19 cellular contexts compared by ENCODE assay signal in the genomic region with DNA sequence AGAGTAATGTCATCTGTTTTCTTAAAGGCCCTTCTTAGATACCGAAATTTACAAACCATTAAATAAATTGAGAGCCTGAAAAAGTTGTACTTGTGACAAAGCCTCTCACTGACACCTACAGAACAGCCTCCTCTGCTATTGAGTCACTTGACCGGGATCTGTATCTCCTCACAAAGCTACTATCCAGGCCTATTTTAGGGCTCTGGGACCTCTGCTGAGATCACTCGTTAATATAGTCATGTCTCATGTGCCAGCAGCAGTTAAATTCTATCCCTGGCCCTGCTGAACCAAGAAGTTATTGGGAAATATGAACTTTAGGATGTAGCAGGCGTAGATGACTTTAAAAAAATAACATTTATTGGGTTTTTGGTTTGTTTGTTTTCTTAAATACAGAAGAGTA.
"Had no signal": no experiment of that assay in that cellular context is flagged by ENCODE, and none has a peak within 500 bp of the region (broad histone marks: within the 10 kb centered on the region; RNA-seq: fewer than 3 reads in every experiment).

No MANE protein-coding gene starts in this region.

- H3K4me3 ChIP-seq: lung, pancreas, SJSA1, smooth muscle cell, suprapubic skin, upper lobe of left lung had no signal

- H3K9me3 ChIP-seq: pancreas, SJSA1, suprapubic skin, upper lobe of left lung had no signal

- DNase-seq: activated CD4-positive, alpha-beta T cell treated with anti-CD3 and anti-CD28 coated beads, Interleukin-2, amount 50 U/mL, for 1 hour; activated naive CD4-positive, alpha-beta T cell treated with anti-CD3 and anti-CD28 coated beads, Interleukin-2, amount 10 ng/mL, durations not matched to agents 7 days and 5 days; effector CD8-positive, alpha-beta T cell; naive B cell; pancreas; retina; stimulated activated CD4-positive, alpha-beta T cell treated with anti-CD3 and anti-CD28 coated beads, Interleukin-4, amount 100 ng/mL, for 4 hours; stimulated activated CD8-positive, alpha-beta memory T cell treated with anti-CD3 and anti-CD28 coated beads, Interleukin-4, amount 100 ng/mL, for 48 hours; stimulated activated naive CD8-positive, alpha-beta T cell treated with anti-CD3 and anti-CD28 coated beads, Interleukin-15, Interleukin-2, amounts not matched to agents 100 U/mL and 50 U/mL, for 24 hours; upper lobe of left lung had no signal

- H3K4me1 Mint-ChIP-seq: activated naive CD4-positive, alpha-beta T cell treated with anti-CD3 and anti-CD28 coated beads, Interleukin-2, amount 10 ng/mL, durations not matched to agents 7 days and 5 days; brain; mesothelial cell of epicardium had no signal

- H3K27ac ChIP-seq: pancreas, SJSA1, suprapubic skin, upper lobe of left lung had no signal

- H3K4me3 Mint-ChIP-seq: activated naive CD4-positive, alpha-beta T cell treated with anti-CD3 and anti-CD28 coated beads, Interleukin-2, amount 10 ng/mL, durations not matched to agents 7 days and 5 days; activated T-helper 17 cell treated with anti-CD3 and anti-CD28 coated beads, Interleukin-2, amount 50 U/mL, for 72 hours; brain; mesothelial cell of epicardium; naive B cell; T-helper 2 cell treated with Interferon-gamma antibody and Interleukin-4, amounts not matched to agents 5 μg/mL and 100 μg/mL, for 36 hours had no signal

- H3K9me3 Mint-ChIP-seq: activated naive CD4-positive, alpha-beta T cell treated with anti-CD3 and anti-CD28 coated beads, Interleukin-2, amount 10 ng/mL, durations not matched to agents 7 days and 5 days; activated T-helper 17 cell treated with anti-CD3 and anti-CD28 coated beads, Interleukin-2, amount 50 U/mL, for 72 hours; brain; mesothelial cell of epicardium; naive B cell; T-helper 2 cell treated with Interferon-gamma antibody and Interleukin-4, amounts not matched to agents 5 μg/mL and 100 μg/mL, for 36 hours had no signal

- H3K4me1 ChIP-seq: pancreas, SJSA1, suprapubic skin, upper lobe of left lung had no signal

- H3K27ac Mint-ChIP-seq: activated naive CD4-positive, alpha-beta T cell treated with anti-CD3 and anti-CD28 coated beads, Interleukin-2, amount 10 ng/mL, durations not matched to agents 7 days and 5 days; activated T-helper 17 cell treated with anti-CD3 and anti-CD28 coated beads, Interleukin-2, amount 50 U/mL, for 72 hours; brain; mesothelial cell of epicardium; T-helper 2 cell treated with Interferon-gamma antibody and Interleukin-4, amounts not matched to agents 5 μg/mL and 100 μg/mL, for 36 hours had no signal

- H3K27me3 Mint-ChIP-seq: activated naive CD4-positive, alpha-beta T cell treated with anti-CD3 and anti-CD28 coated beads, Interleukin-2, amount 10 ng/mL, durations not matched to agents 7 days and 5 days; activated T-helper 17 cell treated with anti-CD3 and anti-CD28 coated beads, Interleukin-2, amount 50 U/mL, for 72 hours; brain; naive B cell had no signal

- ATAC-seq: activated CD4-positive, CD25-positive, alpha-beta regulatory T cell treated with anti-CD3 and anti-CD28 coated beads, Interleukin-2, amount 50 U/mL, for 24 hours; activated T-helper 17 cell treated with anti-CD3 and anti-CD28 coated beads, Interleukin-2, amount 50 U/mL, for 72 hours; pancreas; stimulated activated naive CD8-positive, alpha-beta T cell treated with anti-CD3 and anti-CD28 coated beads, Interleukin-15, Interleukin-2, amounts not matched to agents 100 U/mL and 50 U/mL, for 24 hours had no signal

- H3K27me3 ChIP-seq: pancreas, SJSA1, suprapubic skin, upper lobe of left lung had no signal
